Comparison of ENCODE assay signal across 17 cellular contexts in genomic region chr2:56177420-56178220, GRCh38. TPM values are rescaled to one million over a fixed set of nuclear protein-coding genes. Genes with fewer than 3 reads are reported as not detected.
DNase-seq lines count a peak whose midpoint lies in the region; ATAC-seq and TF ChIP-seq lines count a peak whose summit lies in the region.
"Had no signal": no experiment of that assay in that cellular context is flagged by ENCODE, and none has a peak within 500 bp of the region (broad histone marks: within the 10 kb centered on the region; RNA-seq: fewer than 3 reads in every experiment).

No MANE protein-coding gene starts in this region.

- ATAC-seq in GM18502 (IDR thresholded peaks at IDR 0.05; ENCODE audit: poor library complexity, unreplicated experiment) (peak; percentile 91), GM19395 (IDR thresholded peaks at IDR 0.05; ENCODE audit: unreplicated experiment) (peak; percentile 77), HG02852 (IDR thresholded peaks at IDR 0.05; ENCODE audit: unreplicated experiment) (peak; percentile 96)
- ATAC-seq: GM23338 had no signal

- H3K4me3 Mint-ChIP-seq in mesothelial cell of epicardium: no peak overlapping the region
- H3K4me3 Mint-ChIP-seq: activated T-helper 1 cell treated with anti-CD3 and anti-CD28 coated beads, Interleukin-12 subunit alpha, Interleukin-12 subunit beta, Interleukin-2, Interleukin-4 antibody, amounts not matched to agents 30 ng/mL and 10 ng/mL and 1 ng/mL, durations not matched to agents 14 hours and 24 hours and 36 hours; GM23338; stimulated activated naive CD8-positive, alpha-beta T cell treated with anti-CD3 and anti-CD28 coated beads, Interleukin-15, Interleukin-2, amounts not matched to agents 100 ng/mL and 50 ng/mL, for 24 hours had no signal

- H3K27me3 ChIP-seq in colonic mucosa: no peaks in the 10 kb centered on the region
- H3K27me3 ChIP-seq: vagina had no signal

- no peak overlapping the region for H3K4me3 ChIP-seq in colonic mucosa
- H3K4me3 ChIP-seq: GM23338, skin epidermis, vagina had no signal

- peak; percentile 49 to 79 for DNase-seq in NCI-H524 (lab: John Stamatoyannopoulos, UW)
- no peak for DNase-seq in dedifferentiated amniotic fluid mesenchymal stem cell (ENCODE audit: extremely low spot score)
- no peak for DNase-seq in anterior cingulate cortex (lab: John Stamatoyannopoulos, UW)
- no peak for DNase-seq in mesothelial cell of epicardium (ENCODE audit: low spot score in 2 of 2, unreplicated experiment in 2 of 2)
- DNase-seq in colonic mucosa: no peak
- DNase-seq: aorta; NCI-H2081; NK-92 treated with Interleukin-12 subunit alpha and Interleukin-12 subunit beta, amount 100 ng/mL, for 24 hours had no signal

- no peak overlapping the region for H3K27ac Mint-ChIP-seq in mesothelial cell of epicardium
- H3K27ac Mint-ChIP-seq: activated T-helper 1 cell treated with anti-CD3 and anti-CD28 coated beads, Interleukin-12 subunit alpha, Interleukin-12 subunit beta, Interleukin-2, Interleukin-4 antibody, amounts not matched to agents 30 ng/mL and 10 ng/mL and 1 ng/mL, durations not matched to agents 14 hours and 24 hours and 36 hours; GM23338; stimulated activated naive CD8-positive, alpha-beta T cell treated with anti-CD3 and anti-CD28 coated beads, Interleukin-15, Interleukin-2, amounts not matched to agents 100 ng/mL and 50 ng/mL, for 24 hours had no signal

- no peaks in the 10 kb centered on the region for H3K4me1 ChIP-seq in colonic mucosa
- H3K4me1 ChIP-seq: vagina had no signal

- no peak for TF ChIP-seq CTCF in mesothelial cell of epicardium (IDR thresholded peaks at IDR 0.05; ENCODE audit: unreplicated experiment)
- no peak for TF ChIP-seq CTCF in colonic mucosa (IDR thresholded peaks at IDR 0.05)

- H3K36me3 Mint-ChIP-seq in mesothelial cell of epicardium: no peaks in the 10 kb centered on the region

- H3K27me3 Mint-ChIP-seq in mesothelial cell of epicardium (ENCODE audit: low read depth): peaks cover 25% of the 10 kb centered on the region

- intact Hi-C loops in colonic mucosa (cut with DNase I): no loop called here

- H3K9me3 Mint-ChIP-seq in mesothelial cell of epicardium: no peaks in the 10 kb centered on the region
- H3K9me3 Mint-ChIP-seq: activated T-helper 1 cell treated with anti-CD3 and anti-CD28 coated beads, Interleukin-12 subunit alpha, Interleukin-12 subunit beta, Interleukin-2, Interleukin-4 antibody, amounts not matched to agents 30 ng/mL and 10 ng/mL and 1 ng/mL, durations not matched to agents 14 hours and 24 hours and 36 hours; stimulated activated naive CD8-positive, alpha-beta T cell treated with anti-CD3 and anti-CD28 coated beads, Interleukin-15, Interleukin-2, amounts not matched to agents 100 ng/mL and 50 ng/mL, for 24 hours had no signal

- no peak overlapping the region for H3K9ac ChIP-seq in colonic mucosa (ENCODE audit: low read depth in 2 of 2, low read length in 2 of 2)

- H3K4me1 Mint-ChIP-seq in mesothelial cell of epicardium: peaks cover 6% of the 10 kb centered on the region

- H3K9me3 ChIP-seq in colonic mucosa: no peaks in the 10 kb centered on the region
- H3K9me3 ChIP-seq: vagina had no signal

- no peak overlapping the region for H3K27ac ChIP-seq in colonic mucosa
- H3K27ac ChIP-seq: skin epidermis, vagina had no signal

- H3K36me3 ChIP-seq in colonic mucosa: no peaks in the 10 kb centered on the region
- H3K36me3 ChIP-seq: vagina had no signal

RNA-seq across cellular contexts. Expression of gene CCDC85A, which starts 6.2 kb away (rescaled TPM):
- total RNA-seq in mesothelial cell of epicardium (1.8 to 2.2 TPM (median 1.9 TPM) in 3 replicates), colonic mucosa (under 1 TPM; 0.40 to 0.42 TPM)
- total RNA-seq: activated T-helper 1 cell treated with anti-CD3 and anti-CD28 coated beads, Interleukin-12 subunit alpha, Interleukin-12 subunit beta, Interleukin-2, Interleukin-4 antibody, amounts not matched to agents 30 ng/mL and 10 ng/mL and 1 ng/mL, durations not matched to agents 14 hours and 24 hours and 36 hours; G401 had no signal

Comparison
In these comparisons a context has a peak if more than half of its experiments do, and no peak if none do; other contexts are left out.
1. DNase-seq: peak in NCI-H524 (2 of 2); none in dedifferentiated amniotic fluid mesenchymal stem cell (single experiment), anterior cingulate cortex (0 of 58), mesothelial cell of epicardium (0 of 2) and colonic mucosa (single experiment).
2. Peak in every context shown above with its lines, with median percentiles within 50 percentile points of each other: ATAC-seq.